Comparison of ENCODE assay signal across 10 cellular contexts in the genomic region with DNA sequence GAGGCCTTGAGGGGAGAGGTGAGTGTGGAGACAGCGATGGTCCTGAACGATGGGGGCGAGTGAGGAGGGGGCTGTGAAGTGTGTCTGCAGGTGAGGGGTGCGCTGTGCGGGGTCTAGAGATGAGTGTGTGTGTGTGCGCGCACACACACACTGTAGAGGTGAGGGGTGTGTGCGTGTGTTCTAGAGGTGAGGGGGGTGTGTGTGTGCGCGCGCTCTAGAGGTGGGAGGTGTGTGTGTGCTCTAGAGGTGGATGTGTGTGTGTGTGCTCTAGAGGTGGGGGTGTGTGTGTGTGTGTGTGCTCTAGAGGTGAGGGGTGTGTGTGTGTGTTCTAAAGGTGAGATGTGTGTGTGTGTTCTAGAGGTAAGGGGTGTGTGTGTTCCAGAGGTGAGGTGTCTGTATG. TPM values are rescaled to one million over a fixed set of nuclear protein-coding genes. Genes with fewer than 3 reads are reported as not detected.
DNase-seq lines count a peak whose midpoint lies in the region; ATAC-seq and TF ChIP-seq lines count a peak whose summit lies in the region.
"Had no signal": no experiment of that assay in that cellular context is flagged by ENCODE, and none has a peak within 500 bp of the region (broad histone marks: within the 10 kb centered on the region; RNA-seq: fewer than 3 reads in every experiment).

No MANE protein-coding gene starts in this region.

- no peaks in the 10 kb centered on the region for H3K36me3 Mint-ChIP-seq in activated CD4-positive, alpha-beta T cell treated with anti-CD3 and anti-CD28 coated beads for 36 hours (ENCODE audit: low read depth)
- H3K36me3 Mint-ChIP-seq: activated naive CD4-positive, alpha-beta T cell treated with anti-CD3 and anti-CD28 coated beads, Interleukin-2, amount 50 U/mL, for 72 hours had no signal

- peaks cover 10% of the 10 kb centered on the region for H3K27me3 Mint-ChIP-seq in activated CD4-positive, alpha-beta T cell treated with anti-CD3 and anti-CD28 coated beads for 36 hours

- TF ChIP-seq POLR2A in body of pancreas (IDR thresholded peaks at IDR 0.05): no peak

- H3K4me1 Mint-ChIP-seq in activated CD4-positive, alpha-beta T cell treated with anti-CD3 and anti-CD28 coated beads for 36 hours: peaks cover 4% of the 10 kb centered on the region

- H3K27ac Mint-ChIP-seq in activated CD4-positive, alpha-beta T cell treated with anti-CD3 and anti-CD28 coated beads for 36 hours: peak overlapping the region; percentile 44

- intact Hi-C loops in activated CD4-positive, alpha-beta T cell treated with anti-CD3 and anti-CD28 coated beads for 36 hours (cut with DNase I, micrococcal nuclease): loop anchor here in 1 of 2 experiments (2.0 kb wide), 1 partner anchor 21 kb away; no protein-coding TSS in a partner anchor
- intact Hi-C loops in body of pancreas (cut with DNase I): no loop called here

- no peaks in the 10 kb centered on the region for H3K9me3 Mint-ChIP-seq in activated CD4-positive, alpha-beta T cell treated with anti-CD3 and anti-CD28 coated beads for 36 hours (ENCODE audit: low read depth)
- H3K9me3 Mint-ChIP-seq: activated naive CD4-positive, alpha-beta T cell treated with anti-CD3 and anti-CD28 coated beads, Interleukin-2, amount 50 U/mL, for 72 hours had no signal

- no peak for TF ChIP-seq CTCF in body of pancreas (IDR thresholded peaks at IDR 0.05)
- no peak for TF ChIP-seq CTCF in thoracic aorta (IDR thresholded peaks at IDR 0.05)

- peak overlapping the region; percentile 75 for H3K4me3 Mint-ChIP-seq in activated CD4-positive, alpha-beta T cell treated with anti-CD3 and anti-CD28 coated beads for 36 hours

- CTCF ChIA-PET in activated CD4-positive, alpha-beta T cell treated with anti-CD3 and anti-CD28 coated beads for 36 hours (lab: Charles Lee): no interaction called here

- no peak for DNase-seq in activated CD4-positive, alpha-beta T cell treated with anti-CD3 and anti-CD28 coated beads for 36 hours
- DNase-seq in activated CD4-positive, alpha-beta T cell treated with anti-CD3 and anti-CD28 coated beads for 1 hour: no peak
- DNase-seq in body of pancreas (no peak), thoracic aorta (ENCODE audit: low spot score) (no peak), dermis blood vessel endothelial cell (no peak)
- no peak for DNase-seq in NK-92 treated with Interleukin-12 subunit alpha and Interleukin-12 subunit beta, amount 100 ng/mL, for 24 hours (lab: John Stamatoyannopoulos, UW)

- POLR2A ChIA-PET in activated CD4-positive, alpha-beta T cell treated with anti-CD3 and anti-CD28 coated beads for 36 hours (lab: Charles Lee): no interaction called here

- H3K36me3 ChIP-seq in body of pancreas (replicated peaks in 1 of 2; ENCODE audit: insufficient read depth in 1 of 2, low read depth in 2 of 2): no peaks in the 10 kb centered on the region
- H3K36me3 ChIP-seq in thoracic aorta: no peaks in the 10 kb centered on the region

- H3K4me1 ChIP-seq in body of pancreas: peaks cover 7% of the 10 kb centered on the region
- H3K4me1 ChIP-seq in thoracic aorta (ENCODE audit: control insufficient read depth in 1 of 2, low read depth in 2 of 2): peaks cover 2 to 5% of the 10 kb centered on the region in 2 donors

- H3K27me3 ChIP-seq in body of pancreas: no peaks in the 10 kb centered on the region
- H3K27me3 ChIP-seq in layer of hippocampus (ENCODE audit: control insufficient read depth, insufficient read depth, low read length): no peaks in the 10 kb centered on the region
- no peaks in the 10 kb centered on the region for H3K27me3 ChIP-seq in thoracic aorta (replicated peaks; ENCODE audit: insufficient read depth)

- H3K27ac ChIP-seq in body of pancreas: no peak overlapping the region
- peak overlapping the region; percentile 56 for H3K27ac ChIP-seq in layer of hippocampus (ENCODE audit: low read depth, low read length)
- peak overlapping the region in 1 of 2 donors; percentile 24 for H3K27ac ChIP-seq in thoracic aorta

- peak; percentile 14 for ATAC-seq in activated CD4-positive, alpha-beta T cell treated with anti-CD3 and anti-CD28 coated beads for 36 hours
- ATAC-seq in body of pancreas (peak; percentile 9), thoracic aorta (ENCODE audit: insufficient number of reproducible peaks, low FRiP score, low read depth) (no peak), GM21360 (IDR thresholded peaks at IDR 0.05; ENCODE audit: unreplicated experiment) (no peak)

- H3K4me3 ChIP-seq in body of pancreas (no peak overlapping the region), thoracic aorta (peak overlapping the region; percentile 83)

- H3K9me3 ChIP-seq in body of pancreas (no peaks in the 10 kb centered on the region), thoracic aorta (no peaks in the 10 kb centered on the region)

- 85 to 87% methylated on average over 11 of the region's 11 CpGs for WGBS in body of pancreas, 2 donors

RNA-seq across cellular contexts. Expression of a gene that starts 0.6 kb away (rescaled TPM):
- total RNA-seq in activated CD4-positive, alpha-beta T cell treated with anti-CD3 and anti-CD28 coated beads for 36 hours: under 1 TPM; 0.47 to 0.66 TPM
- total RNA-seq in body of pancreas: 1 to 10 TPM in 1 of 2 donors, under 1 TPM in 1; 0.99 to 1.6 TPM
- total RNA-seq in thoracic aorta: 10 to 100 TPM in 1 of 2 donors, 1 to 10 TPM in 1; 9.2 to 15.7 TPM
- total RNA-seq in dermis blood vessel endothelial cell: 41.0 and 49.0 TPM in 2 replicates
- total RNA-seq: A172 had no signal

RNA-seq across cellular contexts. Expression of a gene that starts 21.8 kb away (rescaled TPM):
- total RNA-seq in activated CD4-positive, alpha-beta T cell treated with anti-CD3 and anti-CD28 coated beads for 36 hours: 10 to 100 TPM in 1 of 2 experiments, 1 to 10 TPM in 1; 9.8 to 13.3 TPM
- total RNA-seq in body of pancreas (10 to 100 TPM; 15.6 to 20.8 TPM), thoracic aorta (10 to 100 TPM; 27.8 to 35.2 TPM), dermis blood vessel endothelial cell (33.0 and 44.6 TPM in 2 replicates)

RNA-seq across cellular contexts. Expression of a gene that starts 48.3 kb away (rescaled TPM):
- 10 to 100 TPM; 20.1 to 29.1 TPM for total RNA-seq in activated CD4-positive, alpha-beta T cell treated with anti-CD3 and anti-CD28 coated beads for 36 hours
- 10 to 100 TPM; 52.4 to 56.0 TPM for total RNA-seq in body of pancreas
- total RNA-seq in thoracic aorta: 100 to 1,000 TPM; 136 to 147 TPM
- 109 and 156 TPM in 2 replicates for total RNA-seq in dermis blood vessel endothelial cell

Comparison
In these comparisons a context has a peak if more than half of its experiments do, and no peak if none do; other contexts are left out.
1. ATAC-seq: peak in activated CD4-positive, alpha-beta T cell treated with anti-CD3 and anti-CD28 coated beads for 36 hours (single experiment) and body of pancreas (single experiment); none in thoracic aorta (single experiment) and GM21360 (single experiment).